ENCODE assay signal across 26 cellular contexts in genomic region chr1:185463433-185463832, GRCh38.
DNase-seq lines count a peak whose midpoint lies in the region; ATAC-seq, FAIRE-seq and TF ChIP-seq lines count a peak whose summit lies in the region.
"Had no signal": no experiment of that assay in that cellular context is flagged by ENCODE, and none has a peak within 500 bp of the region (broad histone marks: within the 10 kb centered on the region; RNA-seq: fewer than 3 reads in every experiment).

No MANE protein-coding gene starts in this region.

- peak; percentile 70 for FAIRE-seq in D721Med (lab: Jason Lieb, UNC)
- FAIRE-seq: A204.1 had no signal

- H2AK5ac ChIP-seq in mesendoderm (ENCODE audit: low read length) = no peak overlapping the region

- DNase-seq in NCI-H748 (lab: John Stamatoyannopoulos, UW; ENCODE audit: unreplicated experiment) (peak; percentile 58), NCI-H748 treated with DMSO at 0.1 percent for 48 hours (lab: John Stamatoyannopoulos, UW) (no peak), D721Med (ENCODE audit: insufficient read length, low spot score) (no peak), NCI-H69 (lab: John Stamatoyannopoulos, UW) (peak; percentile 40), mesendoderm (peak; percentile 79), NK-92 (lab: John Stamatoyannopoulos, UW; ENCODE audit: unreplicated experiment) (no peak), NCI-H2171 treated with DMSO at 0.1 percent for 48 hours (lab: John Stamatoyannopoulos, UW) (no peak)
- DNase-seq: CD4-positive, CD25-positive, alpha-beta regulatory T cell; DMS 273 treated with DMSO at 0.1 percent for 48 hours; DND-41; GOT3; Kasumi-1; NCI-H1092 treated with DMSO at 0.1 percent for 48 hours; NCI-H1694; NCI-H2029 treated with DMSO at 0.1 percent for 48 hours; NCI-H345; NCI-H510A treated with DMSO at 0.1 percent for 48 hours; NCI-H82; PC-9; SHP77; T-cell had no signal

- H4K5ac ChIP-seq in mesendoderm (ENCODE audit: low read length) = no peak overlapping the region

- no peak overlapping the region for H3K4me3 ChIP-seq in mesendoderm (ENCODE audit: low read length)
- H3K4me3 ChIP-seq: BLaER1, HAP-1, PC-9 had no signal

- H3K79me1 ChIP-seq in mesendoderm (ENCODE audit: low read length) = no peaks in the 10 kb centered on the region

- no peaks in the 10 kb centered on the region for H3K27me3 ChIP-seq in mesendoderm (ENCODE audit: insufficient read depth, low read length, poor library complexity)
- H3K27me3 ChIP-seq: BLaER1 had no signal

- no peak for TF ChIP-seq CTCF in D721Med (IDR thresholded peaks at IDR 0.05; ENCODE audit: insufficient read depth, missing control alignments)

- ATAC-seq in HG03159 (IDR thresholded peaks at IDR 0.05; ENCODE audit: unreplicated experiment) = no peak
- ATAC-seq: T-cell had no signal

- no peak overlapping the region for H3K56ac ChIP-seq in mesendoderm (ENCODE audit: low read length)

- no peak overlapping the region for H3K18ac ChIP-seq in mesendoderm (ENCODE audit: low read length)

- H3K23ac ChIP-seq in mesendoderm (ENCODE audit: low read length) = no peak overlapping the region

- H3K4ac ChIP-seq in mesendoderm (ENCODE audit: low read depth, low read length) = no peak overlapping the region

- no peak overlapping the region for H3K4me2 ChIP-seq in mesendoderm (ENCODE audit: low read length)
- H3K4me2 ChIP-seq: BLaER1, PC-9 had no signal

- no CpG with 5 or more reads among the region's 3 CpGs for WGBS in mesendoderm (ENCODE audit: extremely low coverage, insufficient coverage, low lambda C conversion rate)

- no peaks in the 10 kb centered on the region for H3K36me3 ChIP-seq in mesendoderm (ENCODE audit: control insufficient read depth, insufficient read depth, low read length)
- H3K36me3 ChIP-seq: BLaER1, HAP-1 had no signal

- no peak overlapping the region for H2BK15ac ChIP-seq in mesendoderm (replicated peaks; ENCODE audit: low read depth)

- peaks cover 4% of the 10 kb centered on the region for H3K4me1 ChIP-seq in mesendoderm (ENCODE audit: control insufficient read depth, low read depth, low read length)
- H3K4me1 ChIP-seq: BLaER1, HAP-1 had no signal

- no peak overlapping the region for H3K9ac ChIP-seq in mesendoderm (ENCODE audit: low read length)
- H3K9ac ChIP-seq: BLaER1 had no signal

- H3K27ac ChIP-seq in mesendoderm (ENCODE audit: low read depth, low read length) = peak overlapping the region; percentile 16
- H3K27ac ChIP-seq: BLaER1, PC-9, RWPE1 had no signal

- H4K8ac ChIP-seq in mesendoderm (ENCODE audit: low read depth, low read length) = no peak overlapping the region

- no peaks in the 10 kb centered on the region for H3K79me2 ChIP-seq in mesendoderm (ENCODE audit: control insufficient read depth, insufficient read depth, low read length)

- H2BK5ac ChIP-seq in mesendoderm (ENCODE audit: low read length) = peak overlapping the region; percentile 48

- no peak overlapping the region for H2BK120ac ChIP-seq in mesendoderm (ENCODE audit: low read depth, low read length)

Comparison
In these comparisons a context has a peak if more than half of its experiments do, and no peak if none do; other contexts are left out.
1. DNase-seq: peak in NCI-H748 (single experiment), NCI-H69 (single experiment) and mesendoderm (single experiment); none in NCI-H748 treated with DMSO at 0.1 percent for 48 hours (single experiment), D721Med (single experiment), NK-92 (single experiment) and NCI-H2171 treated with DMSO at 0.1 percent for 48 hours (single experiment).